ENCODE assay signal across 29 cellular contexts in the genomic region with DNA sequence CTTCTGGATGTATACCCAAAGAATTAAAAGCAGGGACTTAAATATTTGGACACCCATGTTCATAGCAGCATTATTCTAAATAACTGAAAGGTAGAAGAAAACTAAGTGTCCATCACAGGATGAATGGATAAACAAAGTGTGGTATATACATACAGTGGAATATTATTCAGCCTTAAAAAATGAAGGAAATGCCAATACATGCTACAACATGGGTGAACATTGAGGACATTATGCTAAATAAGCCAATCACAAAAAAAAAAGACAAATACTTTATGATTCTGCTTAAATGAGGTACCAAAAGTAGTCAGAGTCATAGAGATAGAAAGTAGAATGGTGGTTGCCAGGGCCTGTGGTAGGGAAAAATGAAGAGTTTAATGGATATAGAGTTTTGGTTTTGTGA.
"Had no signal": no experiment of that assay in that cellular context is flagged by ENCODE, and none has a peak within 500 bp of the region (broad histone marks: within the 10 kb centered on the region; RNA-seq: fewer than 3 reads in every experiment).

No MANE protein-coding gene starts in this region.

- H3K4me3 ChIP-seq: ovary, psoas muscle, right lobe of liver, sigmoid colon, thoracic aorta, thyroid gland, tibial nerve, upper lobe of left lung, vagina had no signal

- H3K36me3 ChIP-seq: neutrophil, ovary, right lobe of liver, sigmoid colon, thoracic aorta, thyroid gland, tibial nerve, upper lobe of left lung, vagina had no signal

- H3K9ac ChIP-seq: parathyroid adenoma had no signal

- H3K27ac ChIP-seq: neutrophil, ovary, parathyroid adenoma, psoas muscle, right lobe of liver, sigmoid colon, thoracic aorta, thyroid gland, tibial nerve, upper lobe of left lung, vagina had no signal

- H3K9me3 ChIP-seq: neutrophil, ovary, psoas muscle, right lobe of liver, sigmoid colon, thoracic aorta, thyroid gland, tibial nerve, upper lobe of left lung, vagina had no signal

- H3K27me3 ChIP-seq: neutrophil, ovary, right lobe of liver, sigmoid colon, thyroid gland, tibial nerve, upper lobe of left lung, vagina had no signal

- ATAC-seq: naive thymus-derived CD8-positive, alpha-beta T cell; natural killer cell treated with Interleukin-12 subunit alpha and Interleukin-12 subunit beta and Interleukin-15 and Interleukin-18, amount 100 ng/mL, for 72 hours; psoas muscle; right cardiac atrium; right lobe of liver; stimulated activated memory B cell treated with anti-CD40 and anti-IgM and Interleukin-4, amounts not matched to agents 10 μg/mL and 1 μg/mL and 100 μg/mL, for 72 hours; stimulated activated naive CD8-positive, alpha-beta T cell treated with anti-CD3 and anti-CD28 coated beads, Interleukin-15, amount 100 ng/mL, for 72 hours; stimulated activated naive CD8-positive, alpha-beta T cell treated with anti-CD3 and anti-CD28 coated beads, Interleukin-15, Interleukin-2, amounts not matched to agents 100 U/mL and 50 U/mL, for 24 hours had no signal

- H3K4me1 ChIP-seq: parathyroid adenoma, psoas muscle, right lobe of liver, thyroid gland, tibial nerve had no signal

- FAIRE-seq: small intestine, urothelium cell line had no signal

- H3K79me2 ChIP-seq: parathyroid adenoma had no signal

- DNase-seq: naive B cell; naive thymus-derived CD8-positive, alpha-beta T cell; nephron progenitor cell; nucleus accumbens; ovary; posterior cingulate gyrus; psoas muscle; right cardiac atrium; right lobe of liver; sigmoid colon; small intestine; stimulated activated CD4-positive, alpha-beta T cell treated with anti-CD3 and anti-CD28 coated beads, Interleukin-15, amount 100 ng/mL, for 24 hours; stimulated activated CD4-positive, alpha-beta T cell treated with anti-CD3 and anti-CD28 coated beads, Interleukin-4, amount 100 ng/mL, for 1 hour; stimulated activated CD4-positive, alpha-beta T cell treated with anti-CD3 and anti-CD28 coated beads, Interleukin-4, amount 100 ng/mL, for 4 hours; stimulated activated CD8-positive, alpha-beta memory T cell treated with anti-CD3 and anti-CD28 coated beads, Interleukin-4, amount 100 ng/mL, for 48 hours; stimulated activated naive CD4-positive, alpha-beta T cell; stimulated activated naive CD8-positive, alpha-beta T cell treated with anti-CD3 and anti-CD28 coated beads, Interleukin-15, amount 100 ng/mL, for 72 hours; stimulated activated naive CD8-positive, alpha-beta T cell treated with anti-CD3 and anti-CD28 coated beads, Interleukin-15, Interleukin-2, amounts not matched to agents 100 U/mL and 50 U/mL, for 24 hours; thyroid gland; trophoblast cell; upper lobe of left lung had no signal

- H2AFZ ChIP-seq: parathyroid adenoma had no signal
